In the genomic region with DNA sequence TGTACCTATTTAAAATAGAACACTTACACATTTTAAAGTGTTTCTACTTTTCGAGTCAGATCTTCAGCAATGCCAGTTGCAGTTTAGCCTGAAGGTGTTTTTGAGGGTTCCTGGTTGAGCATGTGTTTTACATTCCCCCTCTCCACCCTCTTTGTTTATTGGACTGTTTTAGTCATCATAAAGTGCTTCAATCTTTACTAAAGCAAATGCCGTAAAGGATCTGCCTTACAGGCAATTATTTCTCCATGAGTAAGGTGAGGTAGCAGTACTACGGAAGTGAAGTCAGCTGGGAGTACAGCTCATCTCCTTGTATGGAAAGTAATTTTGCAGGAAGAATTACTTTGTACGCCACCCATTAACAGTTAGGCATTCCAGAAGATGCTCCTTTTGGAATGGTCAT, we compare ENCODE assay signal across 11 cellular contexts. TPM values are rescaled to one million over a fixed set of nuclear protein-coding genes. Genes with fewer than 3 reads are reported as not detected.
DNase-seq lines count a peak whose midpoint lies in the region; ATAC-seq and TF ChIP-seq lines count a peak whose summit lies in the region.
"Had no signal": no experiment of that assay in that cellular context is flagged by ENCODE, and none has a peak within 500 bp of the region (broad histone marks: within the 10 kb centered on the region; RNA-seq: fewer than 3 reads in every experiment).

No MANE protein-coding gene starts in this region.

- DNase-seq in HPDE6-E6E7 (ENCODE audit: extremely low spot score): peak; percentile 73
- peak; percentile 44 for DNase-seq in astrocyte of the hippocampus (ENCODE audit: low read depth, low spot score)
- DNase-seq in glomerular endothelial cell (ENCODE audit: extremely low read depth, low read depth, low spot score): peak; percentile 61
- DNase-seq in type B pancreatic cell (ENCODE audit: extremely low spot score, unreplicated experiment): no peak
- DNase-seq in AML-193 (lab: John Stamatoyannopoulos, UW): no peak
- DNase-seq in NCI-H69 (lab: John Stamatoyannopoulos, UW): no peak
- DNase-seq: activated CD4-positive, alpha-beta T cell treated with anti-CD3 and anti-CD28 coated beads for 1 hour; head of caudate nucleus; MV-4-11; NCI-H526 had no signal

- ATAC-seq in GM18858 (IDR thresholded peaks at IDR 0.05; ENCODE audit: unreplicated experiment): no peak

- no peak for TF ChIP-seq CTCF in type B pancreatic cell (conservative IDR thresholded peaks at IDR 0.05)

- H3K9me3 Mint-ChIP-seq in type B pancreatic cell: no peaks in the 10 kb centered on the region

- H3K36me3 Mint-ChIP-seq in type B pancreatic cell: peaks cover 6% of the 10 kb centered on the region

- H3K27me3 Mint-ChIP-seq in type B pancreatic cell: no peaks in the 10 kb centered on the region

- H3K4me1 Mint-ChIP-seq in type B pancreatic cell (ENCODE audit: unreplicated experiment): peaks cover 7% of the 10 kb centered on the region

- H3K27ac Mint-ChIP-seq in type B pancreatic cell: peak overlapping the region; percentile 53

- no peak overlapping the region for H3K4me3 Mint-ChIP-seq in type B pancreatic cell

RNA-seq across cellular contexts. Expression of gene PDLIM5, which starts 36.9 kb away (rescaled TPM):
- total RNA-seq in glomerular endothelial cell: 71.2 and 168 TPM in 2 replicates
- total RNA-seq in type B pancreatic cell (ENCODE audit: low replicate concordance): 76.7 and 118 TPM in 2 replicates

Comparison
In these comparisons a context has a peak if more than half of its experiments do, and no peak if none do; other contexts are left out.
1. DNase-seq: peak in HPDE6-E6E7 (single experiment), astrocyte of the hippocampus (single experiment) and glomerular endothelial cell (single experiment); none in type B pancreatic cell (single experiment), AML-193 (0 of 2) and NCI-H69 (single experiment).